In the genomic region with DNA sequence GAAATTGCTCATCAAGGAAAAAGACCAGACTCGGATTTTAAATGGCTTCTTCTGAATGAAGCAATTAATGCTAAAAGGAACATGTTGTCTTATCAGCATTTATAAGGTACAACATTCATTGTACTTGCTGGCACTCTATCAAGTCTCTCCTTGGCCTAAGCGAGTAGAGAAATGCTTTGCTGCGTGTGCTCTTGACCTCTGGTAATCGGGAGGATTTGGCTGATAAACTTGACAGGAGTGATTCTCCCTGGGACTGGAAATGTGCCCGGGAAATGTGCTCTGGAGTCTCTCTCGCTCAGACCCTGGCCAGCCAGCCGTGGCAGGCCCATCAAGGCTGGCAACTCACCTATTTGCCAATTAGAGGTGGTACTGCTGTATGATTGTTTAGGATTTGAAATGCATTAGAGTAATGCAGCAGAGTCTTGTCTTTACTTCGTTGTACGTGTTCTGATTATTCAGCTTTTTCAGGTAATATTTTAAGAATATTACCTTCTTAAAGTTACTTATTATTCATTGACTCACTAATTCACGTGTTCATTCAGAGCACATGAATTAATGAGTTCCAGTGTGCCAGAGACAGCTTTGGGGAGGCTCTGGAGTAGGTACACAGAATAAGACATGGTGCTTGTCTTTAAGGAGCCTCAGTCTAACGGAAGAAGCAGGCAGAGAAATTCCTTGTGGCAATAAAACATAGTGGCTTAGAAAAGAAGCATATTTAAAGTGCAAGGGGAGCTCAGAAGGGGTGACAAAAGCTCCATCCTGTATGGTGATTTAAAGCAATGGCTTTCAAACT, we compare ENCODE assay signal across 1 cellular context.
TF ChIP-seq lines count a peak whose summit lies in the region.

No MANE protein-coding gene starts in this region.

TF ChIP-seq in GM23338, 12 proteins besides CTCF, POLR2A, EP300 and RAD21:
- TF ChIP-seq, protein P1, sequence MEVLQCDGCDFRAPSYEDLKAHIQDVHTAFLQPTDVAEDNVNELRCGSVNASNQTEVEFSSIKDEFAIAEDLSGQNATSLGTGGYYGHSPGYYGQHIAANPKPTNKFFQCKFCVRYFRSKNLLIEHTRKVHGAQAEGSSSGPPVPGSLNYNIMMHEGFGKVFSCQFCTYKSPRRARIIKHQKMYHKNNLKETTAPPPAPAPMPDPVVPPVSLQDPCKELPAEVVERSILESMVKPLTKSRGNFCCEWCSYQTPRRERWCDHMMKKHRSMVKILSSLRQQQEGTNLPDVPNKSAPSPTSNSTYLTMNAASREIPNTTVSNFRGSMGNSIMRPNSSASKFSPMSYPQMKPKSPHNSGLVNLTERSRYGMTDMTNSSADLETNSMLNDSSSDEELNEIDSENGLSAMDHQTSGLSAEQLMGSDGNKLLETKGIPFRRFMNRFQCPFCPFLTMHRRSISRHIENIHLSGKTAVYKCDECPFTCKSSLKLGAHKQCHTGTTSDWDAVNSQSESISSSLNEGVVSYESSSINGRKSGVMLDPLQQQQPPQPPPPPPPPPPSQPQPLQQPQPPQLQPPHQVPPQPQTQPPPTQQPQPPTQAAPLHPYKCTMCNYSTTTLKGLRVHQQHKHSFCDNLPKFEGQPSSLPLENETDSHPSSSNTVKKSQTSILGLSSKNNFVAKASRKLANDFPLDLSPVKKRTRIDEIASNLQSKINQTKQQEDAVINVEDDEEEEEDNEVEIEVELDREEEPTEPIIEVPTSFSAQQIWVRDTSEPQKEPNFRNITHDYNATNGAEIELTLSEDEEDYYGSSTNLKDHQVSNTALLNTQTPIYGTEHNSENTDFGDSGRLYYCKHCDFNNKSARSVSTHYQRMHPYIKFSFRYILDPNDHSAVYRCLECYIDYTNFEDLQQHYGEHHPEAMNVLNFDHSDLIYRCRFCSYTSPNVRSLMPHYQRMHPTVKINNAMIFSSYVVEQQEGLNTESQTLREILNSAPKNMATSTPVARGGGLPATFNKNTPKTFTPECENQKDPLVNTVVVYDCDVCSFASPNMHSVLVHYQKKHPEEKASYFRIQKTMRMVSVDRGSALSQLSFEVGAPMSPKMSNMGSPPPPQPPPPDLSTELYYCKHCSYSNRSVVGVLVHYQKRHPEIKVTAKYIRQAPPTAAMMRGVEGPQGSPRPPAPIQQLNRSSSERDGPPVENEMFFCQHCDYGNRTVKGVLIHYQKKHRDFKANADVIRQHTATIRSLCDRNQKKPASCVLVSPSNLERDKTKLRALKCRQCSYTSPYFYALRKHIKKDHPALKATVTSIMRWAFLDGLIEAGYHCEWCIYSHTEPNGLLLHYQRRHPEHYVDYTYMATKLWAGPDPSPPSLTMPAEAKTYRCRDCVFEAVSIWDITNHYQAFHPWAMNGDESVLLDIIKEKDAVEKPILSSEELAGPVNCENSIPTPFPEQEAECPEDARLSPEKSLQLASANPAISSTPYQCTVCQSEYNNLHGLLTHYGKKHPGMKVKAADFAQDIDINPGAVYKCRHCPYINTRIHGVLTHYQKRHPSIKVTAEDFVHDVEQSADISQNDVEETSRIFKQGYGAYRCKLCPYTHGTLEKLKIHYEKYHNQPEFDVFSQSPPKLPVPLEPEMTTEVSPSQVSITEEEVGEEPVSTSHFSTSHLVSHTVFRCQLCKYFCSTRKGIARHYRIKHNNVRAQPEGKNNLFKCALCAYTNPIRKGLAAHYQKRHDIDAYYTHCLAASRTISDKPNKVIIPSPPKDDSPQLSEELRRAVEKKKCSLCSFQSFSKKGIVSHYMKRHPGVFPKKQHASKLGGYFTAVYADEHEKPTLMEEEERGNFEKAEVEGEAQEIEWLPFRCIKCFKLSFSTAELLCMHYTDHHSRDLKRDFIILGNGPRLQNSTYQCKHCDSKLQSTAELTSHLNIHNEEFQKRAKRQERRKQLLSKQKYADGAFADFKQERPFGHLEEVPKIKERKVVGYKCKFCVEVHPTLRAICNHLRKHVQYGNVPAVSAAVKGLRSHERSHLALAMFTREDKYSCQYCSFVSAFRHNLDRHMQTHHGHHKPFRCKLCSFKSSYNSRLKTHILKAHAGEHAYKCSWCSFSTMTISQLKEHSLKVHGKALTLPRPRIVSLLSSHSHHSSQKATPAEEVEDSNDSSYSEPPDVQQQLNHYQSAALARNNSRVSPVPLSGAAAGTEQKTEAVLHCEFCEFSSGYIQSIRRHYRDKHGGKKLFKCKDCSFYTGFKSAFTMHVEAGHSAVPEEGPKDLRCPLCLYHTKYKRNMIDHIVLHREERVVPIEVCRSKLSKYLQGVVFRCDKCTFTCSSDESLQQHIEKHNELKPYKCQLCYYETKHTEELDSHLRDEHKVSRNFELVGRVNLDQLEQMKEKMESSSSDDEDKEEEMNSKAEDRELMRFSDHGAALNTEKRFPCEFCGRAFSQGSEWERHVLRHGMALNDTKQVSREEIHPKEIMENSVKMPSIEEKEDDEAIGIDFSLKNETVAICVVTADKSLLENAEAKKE (CRISPR knock-in tag; IDR thresholded peaks at IDR 0.05) = no peak
- TF ChIP-seq JUNB (IDR thresholded peaks at IDR 0.05; ENCODE audit: unreplicated experiment) (no peak), ZNF114 (CRISPR knock-in tag; IDR thresholded peaks at IDR 0.05) (no peak)
